ENCODE assay signal across 8 cellular contexts in genomic region chr14:90396342-90397339, GRCh38. TPM values are rescaled to one million over a fixed set of nuclear protein-coding genes. Genes with fewer than 3 reads are reported as not detected.
DNase-seq lines count a peak whose midpoint lies in the region; ATAC-seq and TF ChIP-seq lines count a peak whose summit lies in the region.

CALM1 (plus strand) TSS chr14:90397029; CDS start chr14:90397231, 202 bp downstream.

- DNase-seq in NCI-H1092 treated with DMSO at 0.1 percent for 48 hours (lab: John Stamatoyannopoulos, UW), result peak; percentile 89
- peak; percentile 95 for DNase-seq in T follicular helper cell (ENCODE audit: low read depth)
- DNase-seq in adipocyte (ENCODE audit: low read depth), result peak; percentile 94
- peak; percentile 97 for DNase-seq in cardiac septum (ENCODE audit: low spot score)
- peak; percentile 90 to 99 (median 94) for DNase-seq in posterior cingulate gyrus
- peak; percentile 97 for DNase-seq in type B pancreatic cell (ENCODE audit: extremely low spot score, unreplicated experiment)

- no peaks in the 10 kb centered on the region for H3K27me3 Mint-ChIP-seq in type B pancreatic cell

- TF ChIP-seq CTCF in type B pancreatic cell (conservative IDR thresholded peaks at IDR 0.05), result no peak

- TF ChIP-seq POLR2A in GM10847 (IDR thresholded peaks at IDR 0.05; ENCODE audit: extremely low read depth, insufficient read length), result peak; percentile 100

- peaks cover 15% of the 10 kb centered on the region for H3K36me3 ChIP-seq in adipocyte (ENCODE audit: control insufficient read depth, insufficient read depth, low read length, severe bottlenecking)

- peak within 1 kb of the TSS; percentile 94 for H3K4me3 Mint-ChIP-seq in type B pancreatic cell

- H3K4me1 Mint-ChIP-seq in type B pancreatic cell (ENCODE audit: unreplicated experiment), result peaks cover 19% of the 10 kb centered on the region

- H3K9me3 ChIP-seq in adipocyte (ENCODE audit: control insufficient read depth, low read length), result no peaks in the 10 kb centered on the region

- ATAC-seq in HG02588 (IDR thresholded peaks at IDR 0.05; ENCODE audit: unreplicated experiment), result peak; percentile 63

- H3K9ac ChIP-seq in adipocyte (ENCODE audit: low read length), result peak within 1 kb of the TSS; percentile 96

- H3K27me3 ChIP-seq in adipocyte (replicated peaks; ENCODE audit: control insufficient read depth, insufficient read depth, low read length), result no peaks in the 10 kb centered on the region

- intact Hi-C loops in cardiac septum (cut with DNase I) (loop anchor here (1.0 to 10.0 kb wide), 4 partner anchors 13 to 428 kb away; partner anchors contain the start of gene NRDE2), posterior cingulate gyrus (cut with DNase I) (loop anchor here (1.0 to 5.0 kb wide), 4 partner anchors 13 to 121 kb away; partner anchors contain the start of gene NRDE2)

- peak within 1 kb of the TSS; percentile 91 for H3K4me3 ChIP-seq in adipocyte (ENCODE audit: low read length)

- H3K36me3 Mint-ChIP-seq in type B pancreatic cell, result peaks cover 17% of the 10 kb centered on the region

- no peaks in the 10 kb centered on the region for H3K9me3 Mint-ChIP-seq in type B pancreatic cell

- peak within 1 kb of the TSS; percentile 89 for H3K27ac Mint-ChIP-seq in type B pancreatic cell

- peaks cover 20% of the 10 kb centered on the region for H3K4me1 ChIP-seq in adipocyte (ENCODE audit: control insufficient read depth, insufficient read depth, low read length)

RNA-seq across cellular contexts. Expression of gene CALM1, which starts in this region (rescaled TPM):
- 362 TPM for total RNA-seq in cardiac septum
- 347 and 430 TPM in 2 replicates for total RNA-seq in type B pancreatic cell (ENCODE audit: low replicate concordance)

Comparison
In these comparisons a context has a peak if more than half of its experiments do, and no peak if none do; other contexts are left out.
1. Peak in every context shown above with its lines: DNase-seq, ATAC-seq and H3K4me3 ChIP-seq.